ENCODE assay signal across 5 cellular contexts in genomic region chr6:125439512-125439911, GRCh38.
"Had no signal": no experiment of that assay in that cellular context is flagged by ENCODE, and none has a peak within 500 bp of the region (broad histone marks: within the 10 kb centered on the region; RNA-seq: fewer than 3 reads in every experiment).

No MANE protein-coding gene starts in this region.

- DNase-seq: IMR-90, KBM-7, KG1 had no signal

- H3K4me3 ChIP-seq: K562 had no signal

- H3K27ac ChIP-seq: HL-60 had no signal
